1 cellular context compared by ENCODE assay signal in genomic region chr9:137482094-137482781, GRCh38.
A peak's percentile ranks its signal among the peaks of the same experiment; 100 is the strongest.
TF ChIP-seq lines count a peak whose summit lies in the region.

No MANE protein-coding gene starts in this region.

TF ChIP-seq in PFSK-1, 5 proteins besides CTCF, POLR2A, EP300 and RAD21 (continued from another document):
- 0 out of 4 replicates have a peak, but pooled peaks of 1 of the 2 experiments have one; percentile 7 for TF ChIP-seq REST (IDR thresholded peaks at IDR 0.05; ENCODE audit: insufficient read depth in 1 of 2, low read depth in 2 of 2, low read length in 2 of 2)
- peak; percentile 36 for TF ChIP-seq FOXP2 (optimal IDR thresholded peaks at IDR 0.05; ENCODE audit: borderline replicate concordance, extremely low read depth, extremely low read length, insufficient read depth)
